16 cellular contexts compared by ENCODE assay signal in genomic region chr15:72778796-72779195, GRCh38.
"Had no signal": no experiment of that assay in that cellular context is flagged by ENCODE, and none has a peak within 500 bp of the region (broad histone marks: within the 10 kb centered on the region; RNA-seq: fewer than 3 reads in every experiment).

No MANE protein-coding gene starts in this region.

- H3K4me3 ChIP-seq: dorsolateral prefrontal cortex, mucosa of descending colon, right atrium auricular region, skin epidermis, tibial nerve, vagina had no signal

- H3K27ac ChIP-seq: dorsolateral prefrontal cortex, right atrium auricular region, skin epidermis, tibial nerve, vagina had no signal

- FAIRE-seq: keratinocyte had no signal

- H3K27me3 ChIP-seq: dorsolateral prefrontal cortex, right atrium auricular region, tibial nerve, vagina had no signal

- H3K9me3 ChIP-seq: mucosa of descending colon, right atrium auricular region, tibial nerve, vagina had no signal

- DNase-seq: activated naive CD4-positive, alpha-beta T cell treated with anti-CD3 and anti-CD28 coated beads for 36 hours; activated T-cell treated with anti-CD3 and anti-CD28 coated beads, Interleukin-2, amount 50 U/mL, for 1 hour; dorsolateral prefrontal cortex; mammary epithelial cell; mucosa of descending colon; naive thymus-derived CD4-positive, alpha-beta T cell; stimulated activated CD4-positive, alpha-beta T cell treated with anti-CD3 and anti-CD28 coated beads, Interleukin-4, amount 100 ng/mL, for 24 hours; stimulated activated naive CD4-positive, alpha-beta T cell; substantia nigra had no signal

- ATAC-seq: activated CD4-positive, CD25-positive, alpha-beta regulatory T cell treated with anti-CD3 and anti-CD28 coated beads, Interleukin-2, amount 50 U/mL, for 24 hours; left lobe of liver; mucosa of descending colon; naive thymus-derived CD4-positive, alpha-beta T cell had no signal
